Comparison of ENCODE assay signal across 1 cellular context in the genomic region with DNA sequence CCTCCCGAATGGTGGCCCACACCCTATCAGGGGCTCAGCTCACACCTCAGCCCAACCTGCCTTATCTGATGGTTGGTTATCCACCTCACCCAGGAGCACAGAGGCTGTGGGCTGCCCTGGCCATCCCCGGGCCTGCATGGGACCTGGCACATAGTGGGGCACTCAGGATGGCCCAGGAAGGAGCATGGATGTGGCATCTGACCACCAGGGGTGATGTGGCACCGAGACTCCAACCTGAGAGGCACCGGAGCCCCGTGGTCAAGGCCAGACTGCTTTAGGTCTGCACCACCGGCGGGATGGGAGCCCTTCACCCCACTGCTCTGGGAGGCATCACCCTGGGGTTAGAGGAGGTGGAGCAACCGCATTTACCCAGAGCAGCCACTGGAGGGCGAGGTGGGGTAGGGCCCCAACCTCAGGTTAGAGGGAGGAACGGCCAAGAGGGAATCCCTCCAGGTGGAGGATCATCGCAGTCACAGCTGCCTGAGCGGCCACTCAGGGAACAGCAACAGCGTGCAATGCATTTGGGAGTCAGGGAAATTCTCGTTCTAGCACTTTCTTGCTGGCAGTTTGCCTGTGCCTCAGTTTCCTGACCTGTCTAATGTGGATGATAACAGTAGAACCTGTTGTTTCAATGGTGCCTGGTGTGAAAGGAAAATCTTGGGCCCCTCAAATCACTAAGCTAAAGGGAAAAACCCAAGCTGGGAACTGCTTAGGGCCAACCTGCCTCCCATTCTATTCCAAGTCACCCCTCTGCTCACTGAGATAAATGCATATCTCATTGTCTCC.
TF ChIP-seq lines count a peak whose summit lies in the region.

No MANE protein-coding gene starts in this region.

TF ChIP-seq in HepG2, 621 proteins besides CTCF, POLR2A, EP300 and RAD21:
- TF ChIP-seq, protein P1, sequence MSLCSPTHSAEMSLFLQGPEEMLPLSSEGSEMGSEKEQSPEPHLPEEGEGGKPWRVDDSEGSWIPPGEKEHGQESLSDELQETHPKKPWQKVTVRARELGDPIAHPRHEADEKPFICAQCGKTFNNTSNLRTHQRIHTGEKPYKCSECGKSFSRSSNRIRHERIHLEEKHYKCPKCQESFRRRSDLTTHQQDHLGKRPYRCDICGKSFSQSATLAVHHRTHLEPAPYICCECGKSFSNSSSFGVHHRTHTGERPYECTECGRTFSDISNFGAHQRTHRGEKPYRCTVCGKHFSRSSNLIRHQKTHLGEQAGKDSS (CRISPR knock-in tag; IDR thresholded peaks at IDR 0.05; ENCODE audit: borderline replicate concordance, low read depth): no peak
- no peak for TF ChIP-seq POLR2AphosphoS5 (IDR thresholded peaks at IDR 0.05; ENCODE audit: low read depth, low read length)
- TF ChIP-seq ZBTB42 (CRISPR knock-in tag; IDR thresholded peaks at IDR 0.05): no peak
- no peak for TF ChIP-seq ZNF816 (CRISPR knock-in tag; IDR thresholded peaks at IDR 0.05; ENCODE audit: borderline replicate concordance)
- TF ChIP-seq KMT2A (CRISPR knock-in tag; IDR thresholded peaks at IDR 0.05): no peak
- TF ChIP-seq, protein P2, sequence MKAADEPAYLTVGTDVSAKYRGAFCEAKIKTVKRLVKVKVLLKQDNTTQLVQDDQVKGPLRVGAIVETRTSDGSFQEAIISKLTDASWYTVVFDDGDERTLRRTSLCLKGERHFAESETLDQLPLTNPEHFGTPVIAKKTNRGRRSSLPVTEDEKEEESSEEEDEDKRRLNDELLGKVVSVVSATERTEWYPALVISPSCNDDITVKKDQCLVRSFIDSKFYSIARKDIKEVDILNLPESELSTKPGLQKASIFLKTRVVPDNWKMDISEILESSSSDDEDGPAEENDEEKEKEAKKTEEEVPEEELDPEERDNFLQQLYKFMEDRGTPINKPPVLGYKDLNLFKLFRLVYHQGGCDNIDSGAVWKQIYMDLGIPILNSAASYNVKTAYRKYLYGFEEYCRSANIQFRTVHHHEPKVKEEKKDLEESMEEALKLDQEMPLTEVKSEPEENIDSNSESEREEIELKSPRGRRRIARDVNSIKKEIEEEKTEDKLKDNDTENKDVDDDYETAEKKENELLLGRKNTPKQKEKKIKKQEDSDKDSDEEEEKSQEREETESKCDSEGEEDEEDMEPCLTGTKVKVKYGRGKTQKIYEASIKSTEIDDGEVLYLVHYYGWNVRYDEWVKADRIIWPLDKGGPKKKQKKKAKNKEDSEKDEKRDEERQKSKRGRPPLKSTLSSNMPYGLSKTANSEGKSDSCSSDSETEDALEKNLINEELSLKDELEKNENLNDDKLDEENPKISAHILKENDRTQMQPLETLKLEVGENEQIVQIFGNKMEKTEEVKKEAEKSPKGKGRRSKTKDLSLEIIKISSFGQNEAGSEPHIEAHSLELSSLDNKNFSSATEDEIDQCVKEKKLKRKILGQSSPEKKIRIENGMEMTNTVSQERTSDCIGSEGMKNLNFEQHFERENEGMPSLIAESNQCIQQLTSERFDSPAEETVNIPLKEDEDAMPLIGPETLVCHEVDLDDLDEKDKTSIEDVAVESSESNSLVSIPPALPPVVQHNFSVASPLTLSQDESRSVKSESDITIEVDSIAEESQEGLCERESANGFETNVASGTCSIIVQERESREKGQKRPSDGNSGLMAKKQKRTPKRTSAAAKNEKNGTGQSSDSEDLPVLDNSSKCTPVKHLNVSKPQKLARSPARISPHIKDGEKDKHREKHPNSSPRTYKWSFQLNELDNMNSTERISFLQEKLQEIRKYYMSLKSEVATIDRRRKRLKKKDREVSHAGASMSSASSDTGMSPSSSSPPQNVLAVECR (CRISPR knock-in tag; IDR thresholded peaks at IDR 0.05; ENCODE audit: borderline replicate concordance): no peak
- TF ChIP-seq NFKB2 (CRISPR knock-in tag; IDR thresholded peaks at IDR 0.05; ENCODE audit: borderline replicate concordance): no peak
- no peak for TF ChIP-seq TSC22D2 (CRISPR knock-in tag; IDR thresholded peaks at IDR 0.05; ENCODE audit: borderline replicate concordance)
- no peak for TF ChIP-seq TBL1XR1 (IDR thresholded peaks at IDR 0.05; ENCODE audit: borderline replicate concordance, low read length, partially characterized antibody)
- peak; percentile 40; the same call in 1 of the 2 replicates for TF ChIP-seq KDM2A (CRISPR knock-in tag; IDR thresholded peaks at IDR 0.05; ENCODE audit: borderline replicate concordance, low read depth)
- no peak for TF ChIP-seq ZNF350 (CRISPR knock-in tag; IDR thresholded peaks at IDR 0.05; ENCODE audit: borderline replicate concordance, low read depth)
- peak; percentile 18; the same call in 1 of the 2 replicates for TF ChIP-seq SMC3 (IDR thresholded peaks at IDR 0.05; ENCODE audit: low read length)
- no peak for TF ChIP-seq KAT2B (IDR thresholded peaks at IDR 0.05; ENCODE audit: borderline replicate concordance, low read depth, low read length)
- TF ChIP-seq STAG1 (CRISPR knock-in tag; IDR thresholded peaks at IDR 0.05): peak; percentile 45; the same call in 1 of the 2 replicates
- TF ChIP-seq, protein P3, sequence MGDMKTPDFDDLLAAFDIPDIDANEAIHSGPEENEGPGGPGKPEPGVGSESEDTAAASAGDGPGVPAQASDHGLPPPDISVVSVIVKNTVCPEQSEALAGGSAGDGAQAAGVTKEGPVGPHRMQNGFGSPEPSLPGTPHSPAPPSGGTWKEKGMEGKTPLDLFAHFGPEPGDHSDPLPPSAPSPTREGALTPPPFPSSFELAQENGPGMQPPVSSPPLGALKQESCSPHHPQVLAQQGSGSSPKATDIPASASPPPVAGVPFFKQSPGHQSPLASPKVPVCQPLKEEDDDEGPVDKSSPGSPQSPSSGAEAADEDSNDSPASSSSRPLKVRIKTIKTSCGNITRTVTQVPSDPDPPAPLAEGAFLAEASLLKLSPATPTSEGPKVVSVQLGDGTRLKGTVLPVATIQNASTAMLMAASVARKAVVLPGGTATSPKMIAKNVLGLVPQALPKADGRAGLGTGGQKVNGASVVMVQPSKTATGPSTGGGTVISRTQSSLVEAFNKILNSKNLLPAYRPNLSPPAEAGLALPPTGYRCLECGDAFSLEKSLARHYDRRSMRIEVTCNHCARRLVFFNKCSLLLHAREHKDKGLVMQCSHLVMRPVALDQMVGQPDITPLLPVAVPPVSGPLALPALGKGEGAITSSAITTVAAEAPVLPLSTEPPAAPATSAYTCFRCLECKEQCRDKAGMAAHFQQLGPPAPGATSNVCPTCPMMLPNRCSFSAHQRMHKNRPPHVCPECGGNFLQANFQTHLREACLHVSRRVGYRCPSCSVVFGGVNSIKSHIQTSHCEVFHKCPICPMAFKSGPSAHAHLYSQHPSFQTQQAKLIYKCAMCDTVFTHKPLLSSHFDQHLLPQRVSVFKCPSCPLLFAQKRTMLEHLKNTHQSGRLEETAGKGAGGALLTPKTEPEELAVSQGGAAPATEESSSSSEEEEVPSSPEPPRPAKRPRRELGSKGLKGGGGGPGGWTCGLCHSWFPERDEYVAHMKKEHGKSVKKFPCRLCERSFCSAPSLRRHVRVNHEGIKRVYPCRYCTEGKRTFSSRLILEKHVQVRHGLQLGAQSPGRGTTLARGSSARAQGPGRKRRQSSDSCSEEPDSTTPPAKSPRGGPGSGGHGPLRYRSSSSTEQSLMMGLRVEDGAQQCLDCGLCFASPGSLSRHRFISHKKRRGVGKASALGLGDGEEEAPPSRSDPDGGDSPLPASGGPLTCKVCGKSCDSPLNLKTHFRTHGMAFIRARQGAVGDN (CRISPR knock-in tag; IDR thresholded peaks at IDR 0.05): peak; percentile 20; the same call in 1 of the 2 replicates
- TF ChIP-seq, protein P4, sequence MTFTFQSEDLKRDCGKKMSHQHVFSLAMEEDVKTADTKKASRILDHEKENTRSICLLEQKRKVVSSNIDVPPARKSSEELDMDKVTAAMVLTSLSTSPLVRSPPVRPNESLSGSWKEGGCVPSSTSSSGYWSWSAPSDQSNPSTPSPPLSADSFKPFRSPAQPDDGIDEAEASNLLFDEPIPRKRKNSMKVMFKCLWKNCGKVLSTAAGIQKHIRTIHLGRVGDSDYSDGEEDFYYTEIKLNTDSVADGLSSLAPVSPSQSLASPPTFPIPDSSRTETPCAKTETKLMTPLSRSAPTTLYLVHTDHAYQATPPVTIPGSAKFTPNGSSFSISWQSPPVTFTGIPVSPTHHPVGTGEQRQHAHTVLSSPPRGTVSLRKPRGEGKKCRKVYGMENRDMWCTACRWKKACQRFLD (CRISPR knock-in tag; IDR thresholded peaks at IDR 0.05; ENCODE audit: borderline replicate concordance): no peak
